Comparison of ENCODE assay signal across 15 cellular contexts in the genomic region with DNA sequence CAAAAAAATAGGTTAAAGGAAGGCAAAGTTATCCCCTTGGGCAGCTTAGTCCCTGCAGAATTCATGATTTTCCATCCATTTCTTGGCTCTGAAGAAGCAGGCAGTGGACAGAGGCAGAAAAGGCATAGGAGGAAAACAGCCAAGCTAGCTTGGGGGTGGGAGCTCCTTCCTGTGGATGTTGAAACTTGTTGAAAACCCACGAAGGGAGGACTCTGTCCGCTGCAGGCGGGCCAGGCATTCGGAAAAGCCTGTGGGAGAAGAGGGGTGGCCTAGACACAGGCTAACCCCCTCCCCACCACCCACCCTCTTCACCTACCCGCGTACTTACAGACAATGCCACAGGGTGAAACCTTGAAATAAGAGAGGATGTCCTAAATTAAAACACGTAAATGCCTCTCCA.
DNase-seq lines count a peak whose midpoint lies in the region; ATAC-seq and TF ChIP-seq lines count a peak whose summit lies in the region.
"Had no signal": no experiment of that assay in that cellular context is flagged by ENCODE, and none has a peak within 500 bp of the region (broad histone marks: within the 10 kb centered on the region; RNA-seq: fewer than 3 reads in every experiment).

No MANE protein-coding gene starts in this region.

- H3K4me3 Mint-ChIP-seq in activated naive CD8-positive, alpha-beta T cell treated with anti-CD3 and anti-CD28 coated beads, Interleukin-2, amount 50 U/mL, for 24 hours, result no peak overlapping the region

- TF ChIP-seq CTCF in gastroesophageal sphincter (IDR thresholded peaks at IDR 0.05) (no peak), prostate gland (IDR thresholded peaks at IDR 0.05) (no peak)

- H3K9me3 ChIP-seq in HUES48 (ENCODE audit: control insufficient read depth, insufficient read depth, low read length) (no peaks in the 10 kb centered on the region), gastroesophageal sphincter (peaks cover 0 to 4% (median 0%) of the 10 kb centered on the region in 3 donors), prostate gland (no peaks in the 10 kb centered on the region)
- H3K9me3 ChIP-seq: right atrium auricular region had no signal

- DNase-seq in activated naive CD8-positive, alpha-beta T cell treated with anti-CD3 and anti-CD28 coated beads, Interleukin-2, amount 50 U/mL, for 24 hours, result no peak
- DNase-seq in prostate gland (ENCODE audit: low spot score) (no peak), NOMO-1 (lab: John Stamatoyannopoulos, UW; ENCODE audit: unreplicated experiment in 2 of 2) (no peak), ACHN (no peak)
- DNase-seq: activated naive CD4-positive, alpha-beta T cell treated with Interleukin-2 at 50 U/mL for 16 hours; effector CD8-positive, alpha-beta T cell; GF-D8; NCI-H187 treated with DMSO at 0.1 percent for 48 hours; NCI-H524; T-helper 9 cell had no signal

- H3K9ac ChIP-seq in HUES48 (ENCODE audit: low read depth, low read length), result peak overlapping the region; percentile 47
- H3K9ac ChIP-seq: GM23248 had no signal

- H3K4me1 Mint-ChIP-seq in activated naive CD8-positive, alpha-beta T cell treated with anti-CD3 and anti-CD28 coated beads, Interleukin-2, amount 50 U/mL, for 24 hours, result peaks cover 9% of the 10 kb centered on the region

- intact Hi-C loops in prostate gland (cut with DNase I), result loop anchor here (5.0 kb wide), 1 partner anchor 43 kb away; no protein-coding TSS in a partner anchor

- peaks cover 33% of the 10 kb centered on the region for H3K36me3 ChIP-seq in HUES48 (ENCODE audit: control insufficient read depth, insufficient read depth, low read length)
- peaks cover 0 to 8% of the 10 kb centered on the region in 2 donors for H3K36me3 ChIP-seq in gastroesophageal sphincter
- no peaks in the 10 kb centered on the region for H3K36me3 ChIP-seq in prostate gland
- H3K36me3 ChIP-seq: right atrium auricular region had no signal

- peaks cover 7% of the 10 kb centered on the region for H3K36me3 Mint-ChIP-seq in activated naive CD8-positive, alpha-beta T cell treated with anti-CD3 and anti-CD28 coated beads, Interleukin-2, amount 50 U/mL, for 24 hours (ENCODE audit: low read depth)

- in situ Hi-C loops in ACHN (cut with HindIII; ENCODE audit: low pct_ligation_motif_present, low pct_unique_long_range_greater_than_20kb, low sequenced_read_pairs), result no loop called here

- peak overlapping the region; percentile 63 for H3K27ac Mint-ChIP-seq in activated naive CD8-positive, alpha-beta T cell treated with anti-CD3 and anti-CD28 coated beads, Interleukin-2, amount 50 U/mL, for 24 hours

- H3K9me3 Mint-ChIP-seq in activated naive CD8-positive, alpha-beta T cell treated with anti-CD3 and anti-CD28 coated beads, Interleukin-2, amount 50 U/mL, for 24 hours, result peaks cover 9% of the 10 kb centered on the region

- H3K4me1 ChIP-seq in HUES48 (ENCODE audit: control insufficient read depth, insufficient read depth, low read length) (peaks cover 32% of the 10 kb centered on the region), gastroesophageal sphincter (peaks cover 0 to 39% (median 0%) of the 10 kb centered on the region in 3 donors), prostate gland (replicated peaks) (peaks cover 13% of the 10 kb centered on the region)

- WGBS in gastroesophageal sphincter (ENCODE audit: low coverage in 1 of 2), 2 donors, result 23 to 57% methylated on average over 3 to 6 of the region's 7 CpGs
- WGBS in prostate gland, result 20% methylated on average over 7 of the region's 7 CpGs

- TF ChIP-seq POLR2A in gastroesophageal sphincter (IDR thresholded peaks at IDR 0.05), result no peak
- no peak for TF ChIP-seq POLR2A in prostate gland (IDR thresholded peaks at IDR 0.05)

- H3K27me3 ChIP-seq in HUES48 (ENCODE audit: control insufficient read depth, insufficient read depth, low read length) (no peaks in the 10 kb centered on the region), gastroesophageal sphincter (no peaks in the 10 kb centered on the region), prostate gland (replicated peaks; ENCODE audit: insufficient read depth) (no peaks in the 10 kb centered on the region)
- H3K27me3 ChIP-seq: right atrium auricular region had no signal

- peak overlapping the region; percentile 95 for H3K27ac ChIP-seq in HUES48 (ENCODE audit: low read depth, low read length)
- H3K27ac ChIP-seq in gastroesophageal sphincter, result peak overlapping the region; percentile 25 to 68 (median 44)
- H3K27ac ChIP-seq in prostate gland, result peak overlapping the region; percentile 18 to 39
- H3K27ac ChIP-seq: GM23248, right atrium auricular region had no signal

- ATAC-seq in activated naive CD8-positive, alpha-beta T cell treated with anti-CD3 and anti-CD28 coated beads, Interleukin-2, amount 50 U/mL, for 24 hours, result no peak
- ATAC-seq in gastroesophageal sphincter, result no peak
- ATAC-seq in HG02840 (IDR thresholded peaks at IDR 0.05; ENCODE audit: low FRiP score, unreplicated experiment), result no peak

- H3K27me3 Mint-ChIP-seq in activated naive CD8-positive, alpha-beta T cell treated with anti-CD3 and anti-CD28 coated beads, Interleukin-2, amount 50 U/mL, for 24 hours, result peaks cover 14% of the 10 kb centered on the region

- no peak for TF ChIP-seq EP300 in gastroesophageal sphincter (IDR thresholded peaks at IDR 0.05)

- 0 out of 2 replicates have a peak overlapping the region, but pooled peaks have one; percentile 17 for H3K4me3 ChIP-seq in HUES48 (ENCODE audit: low read depth, low read length)
- H3K4me3 ChIP-seq in gastroesophageal sphincter, result no peak overlapping the region
- no peak overlapping the region for H3K4me3 ChIP-seq in prostate gland
- H3K4me3 ChIP-seq: GM23248, right atrium auricular region had no signal

Comparison
In these comparisons a context has a peak if more than half of its experiments do, and no peak if none do; other contexts are left out.
1. H3K27ac ChIP-seq: peak in every context shown above with its lines; median percentile 95 in HUES48; 44 in gastroesophageal sphincter; 28 in prostate gland.